33 cellular contexts compared by ENCODE assay signal in genomic region chr4:73788411-73788810, GRCh38. TPM values are rescaled to one million over a fixed set of nuclear protein-coding genes. Genes with fewer than 3 reads are reported as not detected.
"Had no signal": no experiment of that assay in that cellular context is flagged by ENCODE, and none has a peak within 500 bp of the region (broad histone marks: within the 10 kb centered on the region; RNA-seq: fewer than 3 reads in every experiment).

No MANE protein-coding gene starts in this region.

- ATAC-seq: activated T-cell treated with anti-CD3 and anti-CD28 coated beads, Interleukin-2, amount 50 U/mL, for 4 hours; K562; PC-3; SK-N-SH treated with all-trans-retinoic acid at 6 μM for 48 hours; T-cell; T-helper 17 cell had no signal

- DNase-seq: activated B cell treated with CpG ODN at 0.5 μM for 24 hours; activated CD4-positive, alpha-beta memory T cell treated with anti-CD3 and anti-CD28 coated beads for 36 hours; activated CD4-positive, alpha-beta T cell treated with anti-CD3 and anti-CD28 coated beads for 4 hours; activated CD4-positive, alpha-beta T cell treated with anti-CD3 and anti-CD28 coated beads, Interleukin-2, amount 50 U/mL, for 1 hour; activated CD4-positive, CD25-positive, alpha-beta regulatory T cell treated with anti-CD3 and anti-CD28 coated beads, Interleukin-2, amount 50 U/mL, for 72 hours; activated CD8-positive, alpha-beta memory T cell treated with anti-CD3 and anti-CD28 coated beads, Interleukin-2, amount 50 U/mL, for 4 hours; activated naive CD4-positive, alpha-beta T cell treated with anti-CD3 and anti-CD28 coated beads, Interleukin-2, amount 50 U/mL, for 16 hours; activated naive CD8-positive, alpha-beta T cell treated with anti-CD3 and anti-CD28 coated beads for 36 hours; activated T-cell treated with anti-CD3 and anti-CD28 coated beads for 4 hours; activated T-cell treated with anti-CD3 and anti-CD28 coated beads, Interleukin-2, amount 50 U/mL, for 4 hours; amygdala; NCI-H1105; NCI-H1417 treated with DMSO at 0.1 percent for 48 hours; NCI-H1694; NCI-H1930; NCI-H345; NCI-H524 treated with DMSO at 0.1 percent for 48 hours; NK-92 treated with Interleukin-12 subunit alpha and Interleukin-12 subunit beta, amount 100 ng/mL, for 24 hours; PC-3; Peyer's patch; RPMI8226; SHP77 treated with DMSO at 0.1 percent for 48 hours; T-cell; T-helper 17 cell; T-helper 9 cell had no signal

- H3K36me3 Mint-ChIP-seq: activated CD4-positive, alpha-beta memory T cell treated with anti-CD3 and anti-CD28 coated beads for 36 hours; activated naive CD8-positive, alpha-beta T cell treated with anti-CD3 and anti-CD28 coated beads for 36 hours; T-cell had no signal

- H3K27me3 Mint-ChIP-seq: activated CD4-positive, alpha-beta memory T cell treated with anti-CD3 and anti-CD28 coated beads for 36 hours; activated naive CD8-positive, alpha-beta T cell treated with anti-CD3 and anti-CD28 coated beads for 36 hours; T-helper 17 cell had no signal

- H3K4me1 ChIP-seq: ascending aorta, Peyer's patch, SJSA1 had no signal

- H3K9me3 ChIP-seq: Peyer's patch, SJSA1 had no signal

- H3K27me3 ChIP-seq: ascending aorta, Peyer's patch, SJSA1 had no signal

- H3K4me3 Mint-ChIP-seq: activated B cell treated with CpG ODN at 0.5 μM for 24 hours; activated CD4-positive, alpha-beta memory T cell treated with anti-CD3 and anti-CD28 coated beads for 36 hours; activated naive CD8-positive, alpha-beta T cell treated with anti-CD3 and anti-CD28 coated beads for 36 hours; activated T-cell treated with anti-CD3 and anti-CD28 coated beads, Interleukin-2, amount 50 U/mL, for 4 hours; activated T-helper 1 cell treated with anti-CD3 and anti-CD28 coated beads, Interleukin-12 subunit alpha, Interleukin-12 subunit beta, Interleukin-2, Interleukin-4 antibody, amounts not matched to agents 30 ng/mL and 10 ng/mL and 1 ng/mL, durations not matched to agents 14 hours and 24 hours and 36 hours; T-cell; T-helper 17 cell had no signal

- H3K36me3 ChIP-seq: ascending aorta, Peyer's patch, SJSA1 had no signal

- H3K27ac Mint-ChIP-seq: activated B cell treated with CpG ODN at 0.5 μM for 24 hours; activated CD4-positive, alpha-beta memory T cell treated with anti-CD3 and anti-CD28 coated beads for 36 hours; activated naive CD8-positive, alpha-beta T cell treated with anti-CD3 and anti-CD28 coated beads for 36 hours; activated T-helper 1 cell treated with anti-CD3 and anti-CD28 coated beads, Interleukin-12 subunit alpha, Interleukin-12 subunit beta, Interleukin-2, Interleukin-4 antibody, amounts not matched to agents 30 ng/mL and 10 ng/mL and 1 ng/mL, durations not matched to agents 14 hours and 24 hours and 36 hours; T-cell; T-helper 17 cell had no signal

- H3K4me3 ChIP-seq: ascending aorta, K562, Peyer's patch, SJSA1 had no signal

- FAIRE-seq: K562 had no signal

- H3K4me1 Mint-ChIP-seq: activated B cell treated with CpG ODN at 0.5 μM for 24 hours; activated naive CD8-positive, alpha-beta T cell treated with anti-CD3 and anti-CD28 coated beads for 36 hours; T-cell; T-helper 17 cell had no signal

- H3K27ac ChIP-seq: ascending aorta, Peyer's patch, SJSA1, VCaP had no signal

- H3K9me3 Mint-ChIP-seq: activated B cell treated with CpG ODN at 0.5 μM for 24 hours had no signal

RNA-seq across cellular contexts. Expression of gene CXCL8, which starts 48.0 kb away (rescaled TPM):
- total RNA-seq: ascending aorta had no signal

RNA-seq across cellular contexts. Expression of gene CXCL6, which starts 48.1 kb away (rescaled TPM):
- total RNA-seq: activated B cell treated with CpG ODN at 0.5 μM for 24 hours; activated CD4-positive, alpha-beta memory T cell treated with anti-CD3 and anti-CD28 coated beads for 36 hours; activated naive CD8-positive, alpha-beta T cell treated with anti-CD3 and anti-CD28 coated beads for 36 hours; activated T-cell treated with anti-CD3 and anti-CD28 coated beads, Interleukin-2, amount 50 U/mL, for 4 hours; activated T-helper 1 cell treated with anti-CD3 and anti-CD28 coated beads, Interleukin-12 subunit alpha, Interleukin-12 subunit beta, Interleukin-2, Interleukin-4 antibody, amounts not matched to agents 30 ng/mL and 10 ng/mL and 1 ng/mL, durations not matched to agents 14 hours and 24 hours and 36 hours; ascending aorta; K562; MCF 10A; NCI-H460; SJSA1; T-cell; T-helper 17 cell had no signal
- polyA plus RNA-seq: K562 had no signal
